ENCODE assay signal across 9 cellular contexts in the genomic region with DNA sequence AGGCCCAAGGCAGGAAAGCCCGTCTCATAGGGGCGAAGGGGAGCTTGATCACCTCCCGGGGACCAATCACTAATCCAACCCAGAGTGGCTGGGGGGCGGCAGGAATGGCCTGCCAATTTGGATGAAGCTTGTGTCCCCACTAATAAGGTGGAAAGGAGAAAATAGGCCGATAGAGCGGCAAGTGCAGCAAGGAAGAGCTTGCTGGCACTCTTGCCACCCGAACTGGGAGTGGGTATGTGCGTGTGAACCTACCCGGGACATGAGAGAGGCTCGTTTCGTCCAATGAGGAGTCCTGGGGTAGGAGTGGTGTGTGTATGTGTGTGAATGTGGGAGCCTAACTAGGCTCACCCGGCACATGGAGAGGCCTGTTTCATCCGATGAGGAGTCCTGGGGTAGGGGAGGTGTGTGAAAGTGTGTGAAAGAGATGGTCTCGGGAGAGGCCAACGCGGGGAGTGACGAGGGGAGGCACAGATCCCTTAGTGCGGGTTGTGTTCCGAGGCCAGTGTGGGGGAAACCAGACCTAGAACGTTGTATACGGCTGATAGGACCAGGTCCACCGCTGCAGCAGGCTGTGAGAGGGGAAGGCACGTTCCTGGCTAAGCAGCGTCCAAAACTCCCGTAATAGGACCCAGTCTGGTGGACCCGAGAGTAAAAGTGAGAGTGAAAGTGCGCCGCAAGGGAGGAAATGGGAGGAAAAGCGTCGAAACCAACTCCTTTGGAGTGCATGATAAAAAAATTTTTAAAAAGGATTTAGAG. TPM values are rescaled to one million over a fixed set of nuclear protein-coding genes. Genes with fewer than 3 reads are reported as not detected.
A peak's percentile ranks its signal among the peaks of the same experiment; 100 is the strongest.
DNase-seq lines count a peak whose midpoint lies in the region; ATAC-seq lines count a peak whose summit lies in the region.
"Had no signal": no experiment of that assay in that cellular context is flagged by ENCODE, and none has a peak within 500 bp of the region (broad histone marks: within the 10 kb centered on the region; RNA-seq: fewer than 3 reads in every experiment).

No MANE protein-coding gene starts in this region.

- peak; percentile 45 to 53 for ATAC-seq in CD4-positive, CD25-positive, alpha-beta regulatory T cell (ENCODE audit: low read depth in 2 of 2)
- ATAC-seq in GM21447 (IDR thresholded peaks at IDR 0.05; ENCODE audit: unreplicated experiment) = no peak

- H3K27ac ChIP-seq in CD4-positive, CD25-positive, alpha-beta regulatory T cell (ENCODE audit: insufficient read depth, low read length, poor library complexity, severe bottlenecking) = peak overlapping the region; percentile 55

- H3K27me3 ChIP-seq in CD4-positive, CD25-positive, alpha-beta regulatory T cell (ENCODE audit: control insufficient read depth, insufficient read depth, low read length) = no peaks in the 10 kb centered on the region
- no peaks in the 10 kb centered on the region for H3K27me3 ChIP-seq in skeletal muscle satellite cell (ENCODE audit: control insufficient read depth, insufficient read depth, low read length)

- H3K36me3 Mint-ChIP-seq in CD4-positive, CD25-positive, alpha-beta regulatory T cell = peaks cover 3% of the 10 kb centered on the region

- no peaks in the 10 kb centered on the region for H3K36me3 ChIP-seq in CD4-positive, CD25-positive, alpha-beta regulatory T cell (ENCODE audit: control insufficient read depth, insufficient read depth, low read length)
- H3K36me3 ChIP-seq in skeletal muscle satellite cell (ENCODE audit: insufficient read depth, low read length) = no peaks in the 10 kb centered on the region

- peaks cover 16% of the 10 kb centered on the region for H3K4me1 ChIP-seq in CD4-positive, CD25-positive, alpha-beta regulatory T cell (ENCODE audit: control insufficient read depth, insufficient read depth, low read length, poor library complexity, severe bottlenecking)
- H3K4me1 ChIP-seq in skeletal muscle satellite cell (ENCODE audit: control insufficient read depth, insufficient read depth, low read length) = peaks cover 28% of the 10 kb centered on the region

- peak overlapping the region; percentile 82 for H3K9ac ChIP-seq in skeletal muscle satellite cell (ENCODE audit: low read depth, low read length)

- peaks cover 0 to 4% of the 10 kb centered on the region in 2 experiments for H3K9me3 ChIP-seq in CD4-positive, CD25-positive, alpha-beta regulatory T cell (ENCODE audit: control insufficient read depth in 2 of 2, low read length in 2 of 2)
- H3K9me3 ChIP-seq in skeletal muscle satellite cell (replicated peaks; ENCODE audit: low read length) = no peaks in the 10 kb centered on the region

- no peaks in the 10 kb centered on the region for H3K4me1 Mint-ChIP-seq in CD4-positive, CD25-positive, alpha-beta regulatory T cell

- H3K27ac Mint-ChIP-seq in CD4-positive, CD25-positive, alpha-beta regulatory T cell = no peak overlapping the region

- no peak overlapping the region for H3K4me3 Mint-ChIP-seq in CD4-positive, CD25-positive, alpha-beta regulatory T cell

- peak overlapping the region; percentile 96 for H3K4me2 ChIP-seq in skeletal muscle satellite cell (ENCODE audit: low read length)

- DNase-seq in CD4-positive, CD25-positive, alpha-beta regulatory T cell = peak in 2 of 3 donors; percentile 19 to 32
- peak; percentile 40 for DNase-seq in NOMO-1 treated with dmso at 0.1 percent for 144 hours (lab: John Stamatoyannopoulos, UW; ENCODE audit: unreplicated experiment)
- DNase-seq in amniotic epithelial cell (ENCODE audit: low read depth) = peak; percentile 42
- DNase-seq in GM19238 (ENCODE audit: insufficient read length, low spot score) = no peak
- DNase-seq in A172 (ENCODE audit: low spot score) = no peak

- H3K4me3 ChIP-seq in CD4-positive, CD25-positive, alpha-beta regulatory T cell (ENCODE audit: low read depth, low read length) = peak overlapping the region; percentile 87
- H3K4me3 ChIP-seq in iPS-11a (ENCODE audit: low read depth, low read length) (peak overlapping the region; percentile 74), skeletal muscle satellite cell (ENCODE audit: low read length) (peak overlapping the region; percentile 74)

- peaks cover 0 to 3% (median 0%) of the 10 kb centered on the region in 7 donors for H3K9me3 Mint-ChIP-seq in CD4-positive, CD25-positive, alpha-beta regulatory T cell

- H3K27me3 Mint-ChIP-seq in CD4-positive, CD25-positive, alpha-beta regulatory T cell = peaks cover 18% of the 10 kb centered on the region

RNA-seq across cellular contexts. Expression of a gene that starts 47.1 kb away (rescaled TPM):
- total RNA-seq in CD4-positive, CD25-positive, alpha-beta regulatory T cell = 42.8 TPM
- 1 to 10 TPM; 6.0 to 7.1 (median 6.3) TPM for polyA plus RNA-seq in CD4-positive, CD25-positive, alpha-beta regulatory T cell
- total RNA-seq in skeletal muscle satellite cell (2012; rRNA removed) = 25.3 and 25.9 TPM in 2 replicates
- total RNA-seq in A172 (2014; rRNA removed; shearing (Covaris generic)) = 19.0 and 20.6 TPM in 2 replicates

RNA-seq across cellular contexts. Expression of a gene that starts 47.8 kb away (rescaled TPM):
- total RNA-seq in CD4-positive, CD25-positive, alpha-beta regulatory T cell = 1.8 TPM
- under 1 TPM; 0.23 to 0.57 (median 0.32) TPM for polyA plus RNA-seq in CD4-positive, CD25-positive, alpha-beta regulatory T cell
- total RNA-seq in skeletal muscle satellite cell (2012; rRNA removed) = under 0.01 TPM in 1 of 2 replicates, not detected in the other
- 0.07 and 0.12 TPM in 2 replicates for total RNA-seq in A172 (2014; rRNA removed; shearing (Covaris generic))
- total RNA-seq: pulmonary artery endothelial cell had no signal

RNA-seq across cellular contexts. Expression of a gene that starts 54.1 kb away (rescaled TPM):
- 58.9 TPM for total RNA-seq in CD4-positive, CD25-positive, alpha-beta regulatory T cell
- 100 to 1,000 TPM; 116 to 139 (median 127) TPM for polyA plus RNA-seq in CD4-positive, CD25-positive, alpha-beta regulatory T cell
- 91.1 and 92.3 TPM in 2 replicates for total RNA-seq in skeletal muscle satellite cell (2012; rRNA removed)
- 115 and 117 TPM in 2 replicates for total RNA-seq in A172 (2014; rRNA removed; shearing (Covaris generic))

RNA-seq across cellular contexts. Expression of a gene that starts 54.4 kb away (rescaled TPM):
- total RNA-seq in CD4-positive, CD25-positive, alpha-beta regulatory T cell = 68.8 TPM
- 100 to 1,000 TPM; 127 to 140 (median 131) TPM for polyA plus RNA-seq in CD4-positive, CD25-positive, alpha-beta regulatory T cell
- total RNA-seq in skeletal muscle satellite cell (2012; rRNA removed) = 116 and 137 TPM in 2 replicates
- 113 and 121 TPM in 2 replicates for total RNA-seq in A172 (2014; rRNA removed; shearing (Covaris generic))

Comparison
In these comparisons a context has a peak if more than half of its experiments do, and no peak if none do; other contexts are left out.
1. DNase-seq: peak in CD4-positive, CD25-positive, alpha-beta regulatory T cell (2 of 3), NOMO-1 treated with dmso at 0.1 percent for 144 hours (single experiment) and amniotic epithelial cell (single experiment); none in GM19238 (single experiment) and A172 (single experiment).
2. Peak in every context shown above with its lines, with median percentiles within 50 percentile points of each other: H3K4me3 ChIP-seq.